18 cellular contexts compared by ENCODE assay signal in the genomic region with DNA sequence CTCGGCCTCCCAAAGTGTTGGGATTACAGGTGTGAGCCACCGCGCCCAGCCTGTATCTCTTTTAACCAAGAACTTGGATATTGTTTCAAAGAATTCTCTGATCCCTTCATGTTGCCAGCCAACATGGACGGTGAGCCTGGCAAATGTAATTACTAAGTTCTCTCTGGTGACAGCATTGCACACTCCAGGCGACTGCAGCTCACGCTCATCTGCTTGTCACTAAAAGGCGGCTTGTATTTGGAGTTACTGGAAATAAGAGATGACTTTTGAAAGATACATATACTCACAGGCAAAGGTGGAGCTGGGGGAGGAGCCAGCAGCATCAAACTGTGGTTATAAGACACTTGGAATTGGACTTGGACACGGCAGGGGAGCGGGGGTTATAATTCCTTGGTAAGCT.
DNase-seq lines count a peak whose midpoint lies in the region; ATAC-seq and TF ChIP-seq lines count a peak whose summit lies in the region.
"Had no signal": no experiment of that assay in that cellular context is flagged by ENCODE, and none has a peak within 500 bp of the region (broad histone marks: within the 10 kb centered on the region; RNA-seq: fewer than 3 reads in every experiment).

No MANE protein-coding gene starts in this region.

- TF ChIP-seq EP300 in Ishikawa (IDR thresholded peaks at IDR 0.05; ENCODE audit: borderline replicate concordance), result no peak

- no peak overlapping the region for H3K27ac ChIP-seq in heart right ventricle
- H3K27ac ChIP-seq: GM23248 had no signal

- peaks cover 8% of the 10 kb centered on the region for H3K36me3 Mint-ChIP-seq in nephron progenitor cell (ENCODE audit: low read depth)
- H3K36me3 Mint-ChIP-seq: CD4-positive, alpha-beta memory T cell had no signal

- no peak overlapping the region for H3K27ac Mint-ChIP-seq in nephron progenitor cell
- H3K27ac Mint-ChIP-seq: CD4-positive, alpha-beta memory T cell had no signal

- 53 to 70% methylated on average over 9 of the region's 9 CpGs for WGBS in heart right ventricle, 2 donors

- DNase-seq in NCI-H69 (lab: John Stamatoyannopoulos, UW) (peak; percentile 22), heart right ventricle (peak in 1 of 2 donors; percentile 23), left ventricle myocardium superior (peak; percentile 37), dermis blood vessel endothelial cell (no peak), NCI-H82 (lab: John Stamatoyannopoulos, UW) (no peak), NCI-H1105 (lab: John Stamatoyannopoulos, UW) (no peak), nephron progenitor cell (no peak)
- DNase-seq: C1 segment of cervical spinal cord; Calu3; CD4-positive, alpha-beta memory T cell; COR-L47; DMS53; DMS79 treated with DMSO at 0.1 percent for 48 hours; GF-D8; GM23248; H7; HCEC 1CT had no signal

- TF ChIP-seq RAD21 in Ishikawa (IDR thresholded peaks at IDR 0.05; ENCODE audit: low read depth), result no peak

- no peaks in the 10 kb centered on the region for H3K27me3 ChIP-seq in heart right ventricle

- no peak overlapping the region for H3K4me3 ChIP-seq in heart right ventricle
- H3K4me3 ChIP-seq: GM23248 had no signal

- H3K4me3 Mint-ChIP-seq in nephron progenitor cell, result no peak overlapping the region
- H3K4me3 Mint-ChIP-seq: CD4-positive, alpha-beta memory T cell had no signal

- no peaks in the 10 kb centered on the region for H3K36me3 ChIP-seq in heart right ventricle

- no peaks in the 10 kb centered on the region for H3K27me3 Mint-ChIP-seq in nephron progenitor cell (ENCODE audit: low read depth, poor library complexity)

- intact Hi-C loops in heart right ventricle (cut with DNase I) (loop anchor here in 3 of 10 donors (10.0 kb wide), 2 partner anchors 166 to 176 kb away; partner anchors contain the start of gene SLIT3 (in 2 of the 3)), left ventricle myocardium superior (cut with micrococcal nuclease) (no loop called here)

- TF ChIP-seq CTCF in heart right ventricle (IDR thresholded peaks at IDR 0.05) (no peak), nephron progenitor cell (IDR thresholded peaks at IDR 0.05) (no peak)

- peaks cover 0 to 18% (median 8%) of the 10 kb centered on the region in 9 donors for H3K4me1 ChIP-seq in heart right ventricle

- peaks cover 0 to 5% (median 0%) of the 10 kb centered on the region in 11 donors for H3K9me3 ChIP-seq in heart right ventricle

- peaks cover 10% of the 10 kb centered on the region for H3K9me3 Mint-ChIP-seq in nephron progenitor cell
- H3K9me3 Mint-ChIP-seq: CD4-positive, alpha-beta memory T cell had no signal

- ATAC-seq in heart right ventricle, result peak in 6 of 8 donors; percentile 58 to 86 (median 78)
- ATAC-seq in left ventricle myocardium superior, result peak; percentile 83

- H3K4me1 Mint-ChIP-seq in nephron progenitor cell, result peaks cover 59% of the 10 kb centered on the region
- H3K4me1 Mint-ChIP-seq: CD4-positive, alpha-beta memory T cell had no signal

TF ChIP-seq in Ishikawa, 13 proteins besides CTCF, POLR2A, EP300 and RAD21:
- TF ChIP-seq CEBPB (IDR thresholded peaks at IDR 0.05) (peak; percentile 54; the same call in 1 of the 2 replicates), USF1 (IDR thresholded peaks at IDR 0.05) (no peak), NFIC (IDR thresholded peaks at IDR 0.05) (no peak)

Comparison
In these comparisons a context has a peak if more than half of its experiments do, and no peak if none do; other contexts are left out.
1. DNase-seq: peak in NCI-H69 (single experiment) and left ventricle myocardium superior (single experiment); none in dermis blood vessel endothelial cell (single experiment), NCI-H82 (single experiment), NCI-H1105 (single experiment) and nephron progenitor cell (single experiment).